ENCODE assay signal across 8 cellular contexts in genomic region chr9:121266906-121267650, GRCh38. TPM values are rescaled to one million over a fixed set of nuclear protein-coding genes. Genes with fewer than 3 reads are reported as not detected.
DNase-seq lines count a peak whose midpoint lies in the region; ATAC-seq and TF ChIP-seq lines count a peak whose summit lies in the region.

No MANE protein-coding gene starts in this region.

- H3K36me3 ChIP-seq in mesenchymal stem cell (ENCODE audit: control insufficient read depth in 1 of 2, insufficient read depth in 2 of 2, low read depth in 1 of 2, low read length in 2 of 2) = no peaks in the 10 kb centered on the region
- no peaks in the 10 kb centered on the region for H3K36me3 ChIP-seq in tibial nerve

- no peak overlapping the region for H4K91ac ChIP-seq in mesenchymal stem cell (ENCODE audit: low read length)

- peaks cover 3% of the 10 kb centered on the region for H3K79me1 ChIP-seq in mesenchymal stem cell (replicated peaks; ENCODE audit: low read length, poor library complexity, severe bottlenecking)

- H3K4me3 ChIP-seq in mesenchymal stem cell (ENCODE audit: insufficient read depth in 1 of 2, low read depth in 1 of 2, low read length in 2 of 2) (peak overlapping the region in 1 of 2 experiments; percentile 76), tibial nerve (peak overlapping the region; percentile 65 to 94 (median 87))

- TF ChIP-seq EP300 in tibial nerve (IDR thresholded peaks at IDR 0.05) = no peak

- no peak for DNase-seq in activated CD8-positive, alpha-beta memory T cell treated with anti-CD3 and anti-CD28 coated beads, Interleukin-2, amount 10 ng/mL, durations not matched to agents 7 days and 5 days
- DNase-seq in activated CD8-positive, alpha-beta memory T cell treated with anti-CD3 and anti-CD28 coated beads, Interleukin-2, amount 50 U/mL, for 48 hours = no peak
- peak; percentile 63 for DNase-seq in cerebellar cortex (ENCODE audit: low spot score)
- no peak for DNase-seq in mesenchymal stem cell
- peak in 1 of 2 donors; percentile 41 for DNase-seq in tibial nerve (ENCODE audit: low spot score in 2 of 2)
- DNase-seq in NCI-H146 (lab: John Stamatoyannopoulos, UW) = no peak
- DNase-seq in COLO668 (lab: John Stamatoyannopoulos, UW; ENCODE audit: unreplicated experiment) = no peak

- TF ChIP-seq CTCF in tibial nerve (IDR thresholded peaks at IDR 0.05) = no peak

- no peak overlapping the region for H3K27ac Mint-ChIP-seq in activated CD8-positive, alpha-beta memory T cell treated with anti-CD3 and anti-CD28 coated beads, Interleukin-2, amount 10 ng/mL, durations not matched to agents 7 days and 5 days

- H3K4me1 Mint-ChIP-seq in activated CD8-positive, alpha-beta memory T cell treated with anti-CD3 and anti-CD28 coated beads, Interleukin-2, amount 10 ng/mL, durations not matched to agents 7 days and 5 days = peaks cover 16% of the 10 kb centered on the region

- peak overlapping the region; percentile 58 for H3K4me2 ChIP-seq in mesenchymal stem cell (ENCODE audit: low read length, poor library complexity, severe bottlenecking)

- TF ChIP-seq POLR2A in tibial nerve (IDR thresholded peaks at IDR 0.05) = no peak

- H4K8ac ChIP-seq in mesenchymal stem cell (ENCODE audit: low read length) = peak overlapping the region; percentile 55

- H2BK120ac ChIP-seq in mesenchymal stem cell (ENCODE audit: low read depth, low read length) = no peak overlapping the region

- no peak overlapping the region for H3K14ac ChIP-seq in mesenchymal stem cell (ENCODE audit: low read length in 2 of 2)

- no peaks in the 10 kb centered on the region for H3K36me3 Mint-ChIP-seq in activated CD8-positive, alpha-beta memory T cell treated with anti-CD3 and anti-CD28 coated beads, Interleukin-2, amount 10 ng/mL, durations not matched to agents 7 days and 5 days

- no peak overlapping the region for H2BK5ac ChIP-seq in mesenchymal stem cell (ENCODE audit: low read depth, low read length, poor library complexity, severe bottlenecking)

- H3K4me1 ChIP-seq in mesenchymal stem cell (ENCODE audit: control insufficient read depth, insufficient read depth, low read depth, low read length) (peaks cover 17% of the 10 kb centered on the region), tibial nerve (peaks cover 0 to 57% (median 20%) of the 10 kb centered on the region in 4 donors)

- H3K4ac ChIP-seq in mesenchymal stem cell (ENCODE audit: low read depth in 1 of 2, low read length in 2 of 2) = peak overlapping the region in 1 of 2 experiments; percentile 24

- H3K27me3 Mint-ChIP-seq in activated CD8-positive, alpha-beta memory T cell treated with anti-CD3 and anti-CD28 coated beads, Interleukin-2, amount 10 ng/mL, durations not matched to agents 7 days and 5 days = peaks cover 13% of the 10 kb centered on the region

- peak overlapping the region; percentile 60 for H3K4me3 Mint-ChIP-seq in activated CD8-positive, alpha-beta memory T cell treated with anti-CD3 and anti-CD28 coated beads, Interleukin-2, amount 10 ng/mL, durations not matched to agents 7 days and 5 days

- H3K27me3 ChIP-seq in mesenchymal stem cell (ENCODE audit: control insufficient read depth in 1 of 2, insufficient read depth in 1 of 2, low read length in 2 of 2) = no peaks in the 10 kb centered on the region
- H3K27me3 ChIP-seq in tibial nerve = no peaks in the 10 kb centered on the region

- peak overlapping the region; percentile 82 for H3K9ac ChIP-seq in mesenchymal stem cell (ENCODE audit: low read length)

- WGBS in mesenchymal stem cell = 83% methylated on average over 18 of the region's 18 CpGs
- WGBS in tibial nerve, 2 donors = 69 to 75% methylated on average over 18 of the region's 18 CpGs

- no peak overlapping the region for H2BK15ac ChIP-seq in mesenchymal stem cell (ENCODE audit: low read depth, poor library complexity, severe bottlenecking)

- H3K27ac ChIP-seq in mesenchymal stem cell (ENCODE audit: low read length, poor library complexity, severe bottlenecking) (no peak overlapping the region), tibial nerve (peak overlapping the region; percentile 85 to 99 (median 96))

- CTCF ChIA-PET in activated CD8-positive, alpha-beta memory T cell treated with anti-CD3 and anti-CD28 coated beads, Interleukin-2, amount 10 ng/mL, durations not matched to agents 7 days and 5 days (lab: Charles Lee) = interaction anchor here (1.8 to 4.0 kb wide), 3 partner anchors 11 to 54 kb away, joined by 8 to 37 read pairs (median 10); no protein-coding TSS in a partner anchor

- H2AK5ac ChIP-seq in mesenchymal stem cell (ENCODE audit: low read length, severe bottlenecking) = peak overlapping the region; percentile 29

- peak overlapping the region in 1 of 2 experiments; percentile 17 for H3K23ac ChIP-seq in mesenchymal stem cell (ENCODE audit: low read length in 2 of 2)

- H2AFZ ChIP-seq in mesenchymal stem cell (ENCODE audit: low read depth, low read length) = no peak overlapping the region

- peak overlapping the region in 1 of 2 experiments; percentile 75 for H3K18ac ChIP-seq in mesenchymal stem cell (ENCODE audit: low read depth in 1 of 2, low read length in 2 of 2)

- no peaks in the 10 kb centered on the region for H3K9me3 Mint-ChIP-seq in activated CD8-positive, alpha-beta memory T cell treated with anti-CD3 and anti-CD28 coated beads, Interleukin-2, amount 10 ng/mL, durations not matched to agents 7 days and 5 days (ENCODE audit: low read depth)

- H2BK12ac ChIP-seq in mesenchymal stem cell (ENCODE audit: low read length in 2 of 2) = peak overlapping the region; percentile 11 to 59

- H3K9me3 ChIP-seq in mesenchymal stem cell (ENCODE audit: control insufficient read depth, low read length) (no peaks in the 10 kb centered on the region), tibial nerve (no peaks in the 10 kb centered on the region)

- ATAC-seq in activated CD8-positive, alpha-beta memory T cell treated with anti-CD3 and anti-CD28 coated beads, Interleukin-2, amount 10 ng/mL, durations not matched to agents 7 days and 5 days = no peak
- no peak for ATAC-seq in GM18511 (IDR thresholded peaks at IDR 0.05; ENCODE audit: unreplicated experiment)

RNA-seq across cellular contexts. Expression of gene GSN, which starts 0.9 kb away (rescaled TPM):
- total RNA-seq in activated CD8-positive, alpha-beta memory T cell treated with anti-CD3 and anti-CD28 coated beads, Interleukin-2, amount 10 ng/mL, durations not matched to agents 7 days and 5 days = 1 to 10 TPM; 3.2 to 8.0 TPM
- 196 TPM for polyA plus RNA-seq in mesenchymal stem cell (2013, experiment 1 of 2)
- 192 TPM for polyA plus RNA-seq in mesenchymal stem cell (2013, experiment 2 of 2)
- total RNA-seq in tibial nerve = 1,000 to 10,000 TPM; 1,899 to 6,678 (median 4,539) TPM

Comparison
In these comparisons a context has a peak if more than half of its experiments do, and no peak if none do; other contexts are left out.
1. RNA of gene GSN, which starts 0.9 kb away (total RNA-seq): 1,899 to 6,678 TPM in tibial nerve; 3.2 to 8.0 TPM in activated CD8-positive, alpha-beta memory T cell treated with anti-CD3 and anti-CD28 coated beads, Interleukin-2, amount 10 ng/mL, durations not matched to agents 7 days and 5 days; every median in the first group is over 100 times any median in the second.